In genomic region chr5:57028166-57028565, GRCh38 we compare ENCODE assay signal across 23 cellular contexts.
"Had no signal": no experiment of that assay in that cellular context is flagged by ENCODE, and none has a peak within 500 bp of the region (broad histone marks: within the 10 kb centered on the region; RNA-seq: fewer than 3 reads in every experiment).

No MANE protein-coding gene starts in this region.

- H3K27ac ChIP-seq: ascending aorta, body of pancreas, PC-9 had no signal

- H3K9me3 ChIP-seq: ascending aorta, body of pancreas had no signal

- H3K36me3 ChIP-seq: ascending aorta had no signal

- FAIRE-seq: bronchial epithelial cell had no signal

- H3K4me2 ChIP-seq: PC-9 had no signal

- H3K27me3 ChIP-seq: ascending aorta, body of pancreas had no signal

- H3K4me3 ChIP-seq: ascending aorta, body of pancreas, PC-9 had no signal

- ATAC-seq: activated naive CD4-positive, alpha-beta T cell treated with anti-CD3 and anti-CD28 coated beads, Interleukin-2, amount 50 U/mL, for 72 hours; activated naive CD8-positive, alpha-beta T cell treated with anti-CD3 and anti-CD28 coated beads, Interleukin-2, amount 50 U/mL, for 24 hours; activated T-cell treated with anti-CD3 and anti-CD28 coated beads, Interleukin-2, amount 50 U/mL, for 4 hours; body of pancreas; T-helper 17 cell had no signal

- H2AFZ ChIP-seq: PC-9 had no signal

- H3K4me1 ChIP-seq: ascending aorta, body of pancreas had no signal

- DNase-seq: activated B cell treated with CpG ODN at 0.5 μM for 24 hours; activated CD4-positive, alpha-beta memory T cell treated with anti-CD3 and anti-CD28 coated beads for 36 hours; activated CD4-positive, alpha-beta T cell treated with anti-CD3 and anti-CD28 coated beads, Interleukin-2, amount 10 ng/mL, durations not matched to agents 7 days and 5 days; activated CD8-positive, alpha-beta memory T cell treated with anti-CD3 and anti-CD28 coated beads for 24 hours; activated effector memory CD4-positive, alpha-beta T cell treated with anti-CD3 and anti-CD28 coated beads, Interleukin-2, amount 50 U/mL, for 16 hours; activated naive CD4-positive, alpha-beta T cell treated with Interleukin-2 at 50 U/mL for 16 hours; activated naive CD8-positive, alpha-beta T cell treated with anti-CD3 and anti-CD28 coated beads, Interleukin-2, amount 50 U/mL, for 24 hours; activated T-cell treated with anti-CD3 and anti-CD28 coated beads, Interleukin-2, amount 50 U/mL, for 4 hours; amniotic stem cell; body of pancreas; Kasumi-1; NCI-H1105 treated with DMSO at 0.1 percent for 48 hours; NCI-H1436 treated with DMSO at 0.1 percent for 48 hours; NCI-H187; NCI-H2081; NCI-H510A treated with DMSO at 0.1 percent for 48 hours; PC-9; SHP77 treated with DMSO at 0.1 percent for 48 hours; T-helper 17 cell; T1000 had no signal
